ENCODE assay signal across 9 cellular contexts in genomic region chr5:90421136-90421535, GRCh38. TPM values are rescaled to one million over a fixed set of nuclear protein-coding genes. Genes with fewer than 3 reads are reported as not detected.
DNase-seq lines count a peak whose midpoint lies in the region; ATAC-seq, FAIRE-seq and TF ChIP-seq lines count a peak whose summit lies in the region.
"Had no signal": no experiment of that assay in that cellular context is flagged by ENCODE, and none has a peak within 500 bp of the region (broad histone marks: within the 10 kb centered on the region; RNA-seq: fewer than 3 reads in every experiment).

No MANE protein-coding gene starts in this region.

- H3K4me1 Mint-ChIP-seq in endothelial cell (ENCODE audit: unreplicated experiment), result no peaks in the 10 kb centered on the region

- ATAC-seq in IMR-90 (ENCODE audit: low read depth), result peak; percentile 46; the same call in 1 of the 2 replicates
- peak in 3 of 4 donors; percentile 77 to 86 (median 85) for ATAC-seq in pancreas

- no peak overlapping the region for H2BK15ac ChIP-seq in IMR-90 (ENCODE audit: low read depth, low read length)

- no peak overlapping the region for H2BK20ac ChIP-seq in IMR-90 (ENCODE audit: low read depth, low read length)

- H3K9me3 ChIP-seq in IMR-90 (ENCODE audit: control insufficient read depth, insufficient read depth, low read length) (no peaks in the 10 kb centered on the region), pancreas (no peaks in the 10 kb centered on the region)

- TF ChIP-seq CTCF in IMR-90 (conservative IDR thresholded peaks at IDR 0.05; ENCODE audit: low read depth, low read length) (no peak), endothelial cell (IDR thresholded peaks at IDR 0.05; ENCODE audit: unreplicated experiment) (no peak), pancreas (IDR thresholded peaks at IDR 0.05) (no peak)

- H3K4me3 Mint-ChIP-seq in endothelial cell (ENCODE audit: unreplicated experiment), result no peak overlapping the region

- H3K56ac ChIP-seq in IMR-90 (ENCODE audit: extremely low read depth, insufficient read depth, low read length), result no peak overlapping the region

- DNase-seq in DMS53 (lab: John Stamatoyannopoulos, UW) (peak; percentile 32), DMS53 treated with DMSO at 0.1 percent for 48 hours (lab: John Stamatoyannopoulos, UW; ENCODE audit: unreplicated experiment) (no peak), IMR-90 (peak; percentile 6), endothelial cell (ENCODE audit: low spot score) (peak; percentile 28), pancreas (peak in 1 of 6 donors; percentile 23), NOMO-1 treated with DMSO at 0.1 percent for 48 hours (lab: John Stamatoyannopoulos, UW; ENCODE audit: unreplicated experiment) (no peak), T1000 (lab: John Stamatoyannopoulos, UW) (no peak), AML-193 (lab: John Stamatoyannopoulos, UW) (no peak)

- no peak overlapping the region for H4K5ac ChIP-seq in IMR-90 (ENCODE audit: low read depth, low read length)

- intact Hi-C loops in IMR-90 (cut with micrococcal nuclease), result no loop called here
- intact Hi-C loops in pancreas (cut with DNase I), result no loop called here

- H3K27me3 ChIP-seq in IMR-90 (ENCODE audit: control insufficient read depth, insufficient read depth, low read length) (peaks cover 3% of the 10 kb centered on the region), pancreas (no peaks in the 10 kb centered on the region)

- no peak overlapping the region for H3K4ac ChIP-seq in IMR-90 (ENCODE audit: low read depth, low read length)

- dilution Hi-C loops in IMR-90 (cut with HindIII; ENCODE audit: low sequenced_read_pairs, unreplicated experiment), result no loop called here

- CTCF ChIA-PET in IMR-90 (lab: Yijun Ruan, JAX), result interaction anchor here (0.6 to 1.2 kb wide), 2 partner anchors 10 to 109 kb away, joined by 3 to 7 read pairs; no protein-coding TSS in a partner anchor

- H2AK9ac ChIP-seq in IMR-90 (replicated peaks; ENCODE audit: low read depth, low read length, poor library complexity), result no peak overlapping the region

- in situ Hi-C loops in IMR-90 (cut with MboI; ENCODE audit: low sequenced_read_pairs), result no loop called here

- no peaks in the 10 kb centered on the region for H3K4me1 ChIP-seq in IMR-90 (ENCODE audit: control insufficient read depth, insufficient read depth, low read length)
- no peaks in the 10 kb centered on the region for H3K4me1 ChIP-seq in pancreas

- H3K18ac ChIP-seq in IMR-90 (ENCODE audit: low read depth, low read length), result no peak overlapping the region

- H3K27me3 Mint-ChIP-seq in endothelial cell (ENCODE audit: unreplicated experiment), result no peaks in the 10 kb centered on the region

- no peaks in the 10 kb centered on the region for H3K9me1 ChIP-seq in IMR-90 (ENCODE audit: insufficient read depth, low read length)

- H3K9me3 Mint-ChIP-seq in endothelial cell (ENCODE audit: unreplicated experiment), result no peaks in the 10 kb centered on the region

- BruUV-seq in IMR-90 (replicated peaks; lab: Mats Ljungman, UMichigan), result no TSS peak

- TF ChIP-seq POLR2A in IMR-90 (IDR thresholded peaks at IDR 0.05; ENCODE audit: low read depth, low read length), result no peak

- H4K8ac ChIP-seq in IMR-90 (ENCODE audit: low read depth in 2 of 2, low read length in 2 of 2), result no peak overlapping the region

- H4K20me1 ChIP-seq in IMR-90 (ENCODE audit: insufficient read depth, low read length), result no peaks in the 10 kb centered on the region

- no peak overlapping the region for H3K9ac ChIP-seq in IMR-90 (ENCODE audit: low read depth, low read length)

- H2AK5ac ChIP-seq in IMR-90 (ENCODE audit: low read depth, low read length), result no peak overlapping the region

- no peak for TF ChIP-seq RAD21 in IMR-90 (IDR thresholded peaks at IDR 0.05; ENCODE audit: low read length)

- no peak overlapping the region for H2BK5ac ChIP-seq in IMR-90 (ENCODE audit: low read depth, low read length, poor library complexity, severe bottlenecking)

- no peak for FAIRE-seq in pancreas (lab: Jason Lieb, UNC)
- FAIRE-seq: A204.1 had no signal

- no peaks in the 10 kb centered on the region for H3K36me3 Mint-ChIP-seq in endothelial cell (ENCODE audit: low read depth, unreplicated experiment)

- H4K91ac ChIP-seq in IMR-90 (ENCODE audit: insufficient read depth, low read depth, low read length), result no peak overlapping the region

- no peak overlapping the region for H3K23ac ChIP-seq in IMR-90 (ENCODE audit: low read depth, low read length)

- no peaks in the 10 kb centered on the region for H3K79me1 ChIP-seq in IMR-90 (ENCODE audit: low read depth in 1 of 2, low read length in 2 of 2)

- H3K36me3 ChIP-seq in IMR-90 (ENCODE audit: control insufficient read depth, insufficient read depth, low read length) (no peaks in the 10 kb centered on the region), pancreas (no peaks in the 10 kb centered on the region)

- WGBS in IMR-90 (ENCODE audit: extremely low coverage in 2 of 2, insufficient read length in 1 of 2), 2 experiments, result no CpG with 5 or more reads among the region's 4 CpGs
- 19 to 20% methylated on average over 4 of the region's 4 CpGs for WGBS in pancreas, 2 donors

- no peak overlapping the region for H3K27ac Mint-ChIP-seq in endothelial cell (ENCODE audit: unreplicated experiment)

- H2BK120ac ChIP-seq in IMR-90 (ENCODE audit: low read depth, low read length), result no peak overlapping the region

- POLR2A ChIA-PET in IMR-90 (lab: Charles Lee; ENCODE audit: unreplicated experiment), result no interaction called here

- no peak overlapping the region for H3K4me2 ChIP-seq in IMR-90 (ENCODE audit: low read depth, low read length)

- H3K4me3 ChIP-seq in IMR-90 (ENCODE audit: insufficient read depth, low read depth, low read length), result no peak overlapping the region
- no peak overlapping the region for H3K4me3 ChIP-seq in pancreas

- H3K14ac ChIP-seq in IMR-90 (replicated peaks; ENCODE audit: low read depth, low read length), result no peak overlapping the region

- H3K27ac ChIP-seq in IMR-90 (ENCODE audit: insufficient read depth, low read length) (no peak overlapping the region), pancreas (no peak overlapping the region)

- H2AFZ ChIP-seq in IMR-90 (replicated peaks; ENCODE audit: low read length, poor library complexity), result peak overlapping the region; percentile 49

TF ChIP-seq in IMR-90, 13 proteins besides CTCF, POLR2A, EP300 and RAD21:
- TF ChIP-seq SMC3 (IDR thresholded peaks at IDR 0.05; ENCODE audit: low read depth, low read length), result no peak
- TF ChIP-seq, protein P1, sequence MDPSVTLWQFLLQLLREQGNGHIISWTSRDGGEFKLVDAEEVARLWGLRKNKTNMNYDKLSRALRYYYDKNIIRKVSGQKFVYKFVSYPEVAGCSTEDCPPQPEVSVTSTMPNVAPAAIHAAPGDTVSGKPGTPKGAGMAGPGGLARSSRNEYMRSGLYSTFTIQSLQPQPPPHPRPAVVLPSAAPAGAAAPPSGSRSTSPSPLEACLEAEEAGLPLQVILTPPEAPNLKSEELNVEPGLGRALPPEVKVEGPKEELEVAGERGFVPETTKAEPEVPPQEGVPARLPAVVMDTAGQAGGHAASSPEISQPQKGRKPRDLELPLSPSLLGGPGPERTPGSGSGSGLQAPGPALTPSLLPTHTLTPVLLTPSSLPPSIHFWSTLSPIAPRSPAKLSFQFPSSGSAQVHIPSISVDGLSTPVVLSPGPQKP (IDR thresholded peaks at IDR 0.05; ENCODE audit: borderline replicate concordance, low read depth, low read length), result no peak
- TF ChIP-seq NFE2L2 (IDR thresholded peaks at IDR 0.05; ENCODE audit: low read depth, low read length), result no peak
- no peak for TF ChIP-seq MAFK (IDR thresholded peaks at IDR 0.05; ENCODE audit: low read depth, low read length)
- no peak for TF ChIP-seq BHLHE40 (IDR thresholded peaks at IDR 0.05; ENCODE audit: low read depth, low read length)
- no peak for TF ChIP-seq RFX5 (IDR thresholded peaks at IDR 0.05; ENCODE audit: low read depth, low read length)
- no peak for TF ChIP-seq CHD1 (IDR thresholded peaks at IDR 0.05; ENCODE audit: low read depth, low read length)
- TF ChIP-seq USF2 (IDR thresholded peaks at IDR 0.05; ENCODE audit: low read depth, low read length), result no peak
- TF ChIP-seq MAZ (IDR thresholded peaks at IDR 0.05; ENCODE audit: borderline replicate concordance, low read depth, low read length), result no peak
- TF ChIP-seq FOS (IDR thresholded peaks at IDR 0.05; ENCODE audit: low read depth, low read length), result no peak
- no peak for TF ChIP-seq CEBPB (IDR thresholded peaks at IDR 0.05; ENCODE audit: low read depth, low read length)
- TF ChIP-seq MXI1 (IDR thresholded peaks at IDR 0.05; ENCODE audit: borderline replicate concordance, low read depth, low read length), result no peak
- no peak for TF ChIP-seq RCOR1 (IDR thresholded peaks at IDR 0.05; ENCODE audit: insufficient replicate concordance, low read length)

RNA-seq across cellular contexts. Expression of gene CETN3, which starts 11.6 kb away (rescaled TPM):
- total RNA-seq in IMR-90 (2012; rRNA removed) (1.1 and 2.5 TPM in 2 replicates), endothelial cell (ENCODE audit: unreplicated experiment) (20.4 TPM), pancreas (10 to 100 TPM in 1 of 6 donors, 1 to 10 TPM in 5; 3.3 to 10.0 (median 5.0) TPM)
- polyA plus RNA-seq in IMR-90 (2012; rRNA removed) (5.9 and 6.5 TPM in 2 replicates), pancreas (1 to 10 TPM; 5.6 to 9.7 TPM)
- polyA plus RNA-seq in IMR-90 (2012; cell fraction: cytosol; rRNA removed), result 0.18 and 0.29 TPM in 2 replicates
- polyA plus RNA-seq in IMR-90 (2012; cell fraction: nucleus; rRNA removed; ENCODE audit: low replicate concordance), result 0.15 and 1.4 TPM in 2 replicates

RNA-seq across cellular contexts. Expression of gene MBLAC2, which starts 53.4 kb away (rescaled TPM):
- total RNA-seq in IMR-90 (2012; rRNA removed) (3.2 and 5.0 TPM in 2 replicates), endothelial cell (ENCODE audit: unreplicated experiment) (3.8 TPM), pancreas (1 to 10 TPM; 2.2 to 3.5 (median 3.1) TPM)
- polyA plus RNA-seq in IMR-90 (2012; rRNA removed) (2.5 and 3.0 TPM in 2 replicates), pancreas (1 to 10 TPM; 1.5 to 2.6 TPM)
- polyA plus RNA-seq in IMR-90 (2012; cell fraction: cytosol; rRNA removed), result 1.1 and 2.1 TPM in 2 replicates
- 1.8 and 2.4 TPM in 2 replicates for polyA plus RNA-seq in IMR-90 (2012; cell fraction: nucleus; rRNA removed; ENCODE audit: low replicate concordance)

RNA-seq across cellular contexts. Expression of gene POLR3G, which starts 53.5 kb away (rescaled TPM):
- total RNA-seq in IMR-90 (2012; rRNA removed), result 10.6 and 15.6 TPM in 2 replicates
- polyA plus RNA-seq in IMR-90 (2012; rRNA removed), result 11.5 and 11.6 TPM in 2 replicates
- polyA plus RNA-seq in IMR-90 (2012; cell fraction: cytosol; rRNA removed), result 6.1 and 11.4 TPM in 2 replicates
- 2.4 and 4.9 TPM in 2 replicates for polyA plus RNA-seq in IMR-90 (2012; cell fraction: nucleus; rRNA removed; ENCODE audit: low replicate concordance)
- total RNA-seq in endothelial cell (ENCODE audit: unreplicated experiment), result 5.9 TPM
- total RNA-seq in pancreas, result 1 to 10 TPM in 3 of 6 donors, under 1 TPM in 3; 0.60 to 1.3 (median 0.97) TPM
- polyA plus RNA-seq in pancreas, result under 1 TPM; 0.53 to 0.96 TPM

Comparison
In these comparisons a context has a peak if more than half of its experiments do, and no peak if none do; other contexts are left out.
1. DNase-seq: peak in DMS53 (single experiment), IMR-90 (single experiment) and endothelial cell (single experiment); none in DMS53 treated with DMSO at 0.1 percent for 48 hours (single experiment), NOMO-1 treated with DMSO at 0.1 percent for 48 hours (single experiment), T1000 (single experiment) and AML-193 (0 of 2).